Comparison of ENCODE assay signal across 8 cellular contexts in genomic region chr1:77218477-77219165, GRCh38. TPM values are rescaled to one million over a fixed set of nuclear protein-coding genes. Genes with fewer than 3 reads are reported as not detected.
A peak's percentile ranks its signal among the peaks of the same experiment; 100 is the strongest.
DNase-seq lines count a peak whose midpoint lies in the region; ATAC-seq and TF ChIP-seq lines count a peak whose summit lies in the region.

No MANE protein-coding gene starts in this region.

- peak overlapping the region; percentile 90 for H3K4me3 Mint-ChIP-seq in activated CD4-positive, alpha-beta T cell treated with anti-CD3 and anti-CD28 coated beads, Interleukin-2, amount 10 ng/mL, durations not matched to agents 7 days and 5 days
- peak overlapping the region; percentile 92 for H3K4me3 Mint-ChIP-seq in memory B cell

- peak in 1 of 4 donors; percentile 27 for TF ChIP-seq POLR2A in upper lobe of left lung (IDR thresholded peaks at IDR 0.05)

- H3K9me3 ChIP-seq in upper lobe of left lung = no peaks in the 10 kb centered on the region

- peaks cover 40% of the 10 kb centered on the region for H3K4me1 Mint-ChIP-seq in activated CD4-positive, alpha-beta T cell treated with anti-CD3 and anti-CD28 coated beads, Interleukin-2, amount 10 ng/mL, durations not matched to agents 7 days and 5 days
- H3K4me1 Mint-ChIP-seq in memory B cell = peaks cover 23% of the 10 kb centered on the region

- CTCF ChIA-PET in activated CD4-positive, alpha-beta T cell treated with anti-CD3 and anti-CD28 coated beads, Interleukin-2, amount 10 ng/mL, durations not matched to agents 7 days and 5 days (lab: Charles Lee) = no interaction called here

- H3K9me3 Mint-ChIP-seq in activated CD4-positive, alpha-beta T cell treated with anti-CD3 and anti-CD28 coated beads, Interleukin-2, amount 10 ng/mL, durations not matched to agents 7 days and 5 days = peaks cover 3% of the 10 kb centered on the region
- H3K9me3 Mint-ChIP-seq in memory B cell = no peaks in the 10 kb centered on the region

- peak overlapping the region; percentile 96 for H3K27ac Mint-ChIP-seq in activated CD4-positive, alpha-beta T cell treated with anti-CD3 and anti-CD28 coated beads, Interleukin-2, amount 10 ng/mL, durations not matched to agents 7 days and 5 days
- peak overlapping the region; percentile 92 for H3K27ac Mint-ChIP-seq in memory B cell

- peak overlapping the region; percentile 54 to 80 (median 66) for H3K4me3 ChIP-seq in upper lobe of left lung

- H3K36me3 ChIP-seq in upper lobe of left lung = no peaks in the 10 kb centered on the region

- TF ChIP-seq EP300 in upper lobe of left lung (IDR thresholded peaks at IDR 0.05) = no peak

- H3K27me3 ChIP-seq in upper lobe of left lung = no peaks in the 10 kb centered on the region

- peak overlapping the region; percentile 81 for H3K27ac ChIP-seq in cingulate gyrus (ENCODE audit: low read depth, low read length)
- peak overlapping the region; percentile 76 to 89 (median 88) for H3K27ac ChIP-seq in upper lobe of left lung

- POLR2A ChIA-PET in activated CD4-positive, alpha-beta T cell treated with anti-CD3 and anti-CD28 coated beads, Interleukin-2, amount 10 ng/mL, durations not matched to agents 7 days and 5 days (lab: Charles Lee) = interaction anchor here (1.5 kb wide), 1 partner anchor 20 kb away, joined by 6 read pairs; no protein-coding TSS in a partner anchor

- TF ChIP-seq CTCF in upper lobe of left lung (IDR thresholded peaks at IDR 0.05) = no peak

- no peaks in the 10 kb centered on the region for H3K27me3 Mint-ChIP-seq in activated CD4-positive, alpha-beta T cell treated with anti-CD3 and anti-CD28 coated beads, Interleukin-2, amount 10 ng/mL, durations not matched to agents 7 days and 5 days
- H3K27me3 Mint-ChIP-seq in memory B cell = no peaks in the 10 kb centered on the region

- DNase-seq in activated CD4-positive, alpha-beta T cell treated with anti-CD3 and anti-CD28 coated beads, Interleukin-2, amount 10 ng/mL, durations not matched to agents 7 days and 5 days = no peak
- no peak for DNase-seq in activated CD4-positive, alpha-beta T cell treated with anti-CD3 and anti-CD28 coated beads, Interleukin-2, amount 50 U/mL, for 4 hours
- DNase-seq in NCI-H82 (lab: John Stamatoyannopoulos, UW) (peak; percentile 61), memory B cell (ENCODE audit: low spot score in 2 of 2) (no peak), upper lobe of left lung (no peak), NCI-H774 (lab: John Stamatoyannopoulos, UW) (no peak)

- H3K36me3 Mint-ChIP-seq in activated CD4-positive, alpha-beta T cell treated with anti-CD3 and anti-CD28 coated beads, Interleukin-2, amount 10 ng/mL, durations not matched to agents 7 days and 5 days (ENCODE audit: low read depth) = peaks cover 16% of the 10 kb centered on the region
- H3K36me3 Mint-ChIP-seq in memory B cell = peaks cover 15% of the 10 kb centered on the region

- WGBS in upper lobe of left lung, 2 donors = 9 to 12% methylated on average over 12 of the region's 12 CpGs

- peaks cover 9 to 15% (median 11%) of the 10 kb centered on the region in 4 donors for H3K4me1 ChIP-seq in upper lobe of left lung

- ATAC-seq in HG02870 (IDR thresholded peaks at IDR 0.05; ENCODE audit: unreplicated experiment) (peak; percentile 41), memory B cell (ENCODE audit: low read depth) (peak; percentile 37), upper lobe of left lung (ENCODE audit: low FRiP score in 2 of 2) (peak; percentile 65 to 69)

RNA-seq across cellular contexts. Expression of gene PIGK, which starts 0.6 kb away (rescaled TPM):
- total RNA-seq in activated CD4-positive, alpha-beta T cell treated with anti-CD3 and anti-CD28 coated beads, Interleukin-2, amount 10 ng/mL, durations not matched to agents 7 days and 5 days = 10 to 100 TPM; 24.3 to 34.9 TPM
- total RNA-seq in upper lobe of left lung = 10 to 100 TPM; 10.2 to 30.6 (median 17.5) TPM
